Comparison of ENCODE assay signal across 8 cellular contexts in genomic region chr10:80199828-80200227, GRCh38. TPM values are rescaled to one million over a fixed set of nuclear protein-coding genes. Genes with fewer than 3 reads are reported as not detected.
DNase-seq lines count a peak whose midpoint lies in the region; ATAC-seq and TF ChIP-seq lines count a peak whose summit lies in the region.

No MANE protein-coding gene starts in this region.

- DNase-seq in GM04503 (ENCODE audit: low read depth) (peak; percentile 90), left ventricle myocardium inferior (no peak), G401 (ENCODE audit: low spot score) (no peak)
- DNase-seq in stimulated activated naive CD8-positive, alpha-beta T cell treated with anti-CD3 and anti-CD28 coated beads, Interleukin-15, Interleukin-2, amounts not matched to agents 100 U/mL and 50 U/mL, for 24 hours: no peak

- peak; percentile 31 for TF ChIP-seq CTCF in VCaP (conservative IDR thresholded peaks at IDR 0.05)
- TF ChIP-seq CTCF in left ventricle myocardium inferior (IDR thresholded peaks at IDR 0.05; ENCODE audit: borderline replicate concordance): peak; percentile 54

- H3K27ac ChIP-seq in VCaP: peak overlapping the region; percentile 81
- peak overlapping the region; percentile 99 for H3K27ac ChIP-seq in left ventricle myocardium inferior (replicated peaks)
- peak overlapping the region in 17 of 21 experiments; percentile 15 to 98 (median 56) for H3K27ac ChIP-seq in skin epidermis

- peaks cover 100% of the 10 kb centered on the region for H3K4me1 ChIP-seq in left ventricle myocardium inferior

- no peaks in the 10 kb centered on the region for H3K36me3 ChIP-seq in left ventricle myocardium inferior

- ATAC-seq in GM21447 (IDR thresholded peaks at IDR 0.05; ENCODE audit: unreplicated experiment) (no peak), HG03280 (IDR thresholded peaks at IDR 0.05; ENCODE audit: unreplicated experiment) (no peak)
- no peak for ATAC-seq in stimulated activated naive CD8-positive, alpha-beta T cell treated with anti-CD3 and anti-CD28 coated beads, Interleukin-15, Interleukin-2, amounts not matched to agents 100 U/mL and 50 U/mL, for 24 hours

- peak overlapping the region; percentile 90 for H3K4me3 ChIP-seq in left ventricle myocardium inferior
- no peak overlapping the region for H3K4me3 ChIP-seq in skin epidermis

- intact Hi-C loops in left ventricle myocardium inferior (cut with micrococcal nuclease): no loop called here

- H3K9me3 ChIP-seq in left ventricle myocardium inferior (replicated peaks): no peaks in the 10 kb centered on the region

- H3K27me3 ChIP-seq in left ventricle myocardium inferior (ENCODE audit: low read depth): no peaks in the 10 kb centered on the region

- in situ Hi-C loops in G401 (cut with HindIII; ENCODE audit: low sequenced_read_pairs): no loop called here

RNA-seq across cellular contexts. Expression of gene ANXA11, which starts 5.5 kb away (rescaled TPM):
- 390 TPM for total RNA-seq in left ventricle myocardium inferior
- total RNA-seq in G401 (2014; rRNA removed; shearing (Covaris generic)): 99.7 and 111 TPM in 2 replicates
